In genomic region chr3:112132975-112133448, GRCh38 we compare ENCODE assay signal across 1 cellular context.
TF ChIP-seq lines count a peak whose summit lies in the region.

GCSAM (minus strand) TSS chr3:112133248; CDS start chr3:112133120, 128 bp downstream.

TF ChIP-seq in SK-N-SH, 30 proteins besides CTCF, POLR2A, EP300 and RAD21 (continued from another document):
- TF ChIP-seq ZBTB33 (IDR thresholded peaks at IDR 0.05; ENCODE audit: borderline replicate concordance, low read depth) (no peak), NRF1 (IDR thresholded peaks at IDR 0.05; ENCODE audit: low read depth, low read length) (no peak)
